ENCODE assay signal across 9 cellular contexts in genomic region chr5:77629553-77630245, GRCh38. TPM values are rescaled to one million over a fixed set of nuclear protein-coding genes. Genes with fewer than 3 reads are reported as not detected.
DNase-seq lines count a peak whose midpoint lies in the region; ATAC-seq and TF ChIP-seq lines count a peak whose summit lies in the region.
"Had no signal": no experiment of that assay in that cellular context is flagged by ENCODE, and none has a peak within 500 bp of the region (broad histone marks: within the 10 kb centered on the region; RNA-seq: fewer than 3 reads in every experiment).

No MANE protein-coding gene starts in this region.

- peaks cover 11% of the 10 kb centered on the region; the same call in 1 of the 2 replicates for H3K27me3 ChIP-seq in MM.1S (replicated peaks; ENCODE audit: insufficient read depth, low read length)
- peaks cover 55% of the 10 kb centered on the region for H3K27me3 ChIP-seq in trophoblast cell (ENCODE audit: insufficient read depth, low read length)

- no peaks in the 10 kb centered on the region for H3F3A ChIP-seq in MM.1S (ENCODE audit: insufficient read depth, low read length)

- H3K27ac Mint-ChIP-seq in brain = no peak overlapping the region

- TF ChIP-seq CTCF in GM12864 (IDR thresholded peaks at IDR 0.05; ENCODE audit: low read depth, low read length, missing control alignments) (no peak), MM.1S (IDR thresholded peaks at IDR 0.05; ENCODE audit: low read length) (no peak), brain (conservative IDR thresholded peaks at IDR 0.05) (no peak)

- no peak for ATAC-seq in left lobe of liver

- no peak overlapping the region for H2BK120ac ChIP-seq in trophoblast cell (ENCODE audit: insufficient read depth, low read length, poor library complexity)

- H4K12ac ChIP-seq in trophoblast cell (ENCODE audit: low read depth, low read length) = no peak overlapping the region

- no peak overlapping the region for H4K8ac ChIP-seq in trophoblast cell (ENCODE audit: low read depth, low read length)

- H3K4ac ChIP-seq in trophoblast cell (ENCODE audit: low read depth, low read length) = no peak overlapping the region

- DNase-seq in GM12864 (ENCODE audit: low read depth) = no peak
- no peak for DNase-seq in MM.1S
- DNase-seq in trophoblast cell = peak in 1 of 2 donors; percentile 28
- DNase-seq in cerebellum (ENCODE audit: low spot score) = no peak
- no peak for DNase-seq in hypothalamus (lab: John Stamatoyannopoulos, UW)
- DNase-seq in left lobe of liver (ENCODE audit: low spot score) = no peak
- no peak for DNase-seq in NCI-H1694 treated with DMSO at 0.1 percent for 48 hours (lab: John Stamatoyannopoulos, UW)

- peak overlapping the region; percentile 78 for H3K4me3 ChIP-seq in GM12864 (ENCODE audit: low read depth, low read length)
- peak overlapping the region; percentile 45; the same call in 1 of the 2 replicates for H3K4me3 ChIP-seq in MM.1S (ENCODE audit: low read length)
- peak overlapping the region; percentile 39 for H3K4me3 ChIP-seq in trophoblast cell (ENCODE audit: low read depth, low read length)

- no peak overlapping the region for H3K14ac ChIP-seq in trophoblast cell (ENCODE audit: low read length)

- peaks cover 96% of the 10 kb centered on the region for H3K27me3 Mint-ChIP-seq in brain

- no peaks in the 10 kb centered on the region for H3K9me3 ChIP-seq in MM.1S (replicated peaks; ENCODE audit: insufficient read depth, low read length)
- peaks cover 12% of the 10 kb centered on the region for H3K9me3 ChIP-seq in trophoblast cell (ENCODE audit: insufficient read depth, low read depth, low read length)

- H3K79me2 ChIP-seq in MM.1S (ENCODE audit: low read length) = no peaks in the 10 kb centered on the region
- H3K79me2 ChIP-seq in trophoblast cell (ENCODE audit: control insufficient read depth, insufficient read depth, low read length, poor library complexity) = no peaks in the 10 kb centered on the region

- WGBS in trophoblast cell (ENCODE audit: extremely low coverage, insufficient coverage, insufficient read length) = no CpG with 5 or more reads among the region's 73 CpGs

- H3K79me1 ChIP-seq in trophoblast cell (ENCODE audit: low read length) = no peaks in the 10 kb centered on the region

- H3K4me1 ChIP-seq in MM.1S (ENCODE audit: low read length) = no peaks in the 10 kb centered on the region
- H3K4me1 ChIP-seq in trophoblast cell (ENCODE audit: control insufficient read depth in 1 of 2, insufficient read depth in 2 of 2, low read length in 2 of 2) = peaks cover 11 to 12% of the 10 kb centered on the region in 2 experiments

- H3K9me3 Mint-ChIP-seq in brain = peaks cover 0 to 14% (median 3%) of the 10 kb centered on the region in 5 experiments

- no peak overlapping the region for H2AK5ac ChIP-seq in trophoblast cell (ENCODE audit: low read length)

- no peaks in the 10 kb centered on the region for H3K9me2 ChIP-seq in MM.1S (replicated peaks; ENCODE audit: insufficient read depth, low read length)

- H3K27ac ChIP-seq in MM.1S (ENCODE audit: low read length) (no peak overlapping the region), trophoblast cell (ENCODE audit: low read depth, low read length) (no peak overlapping the region)

- no peak overlapping the region for H3K18ac ChIP-seq in trophoblast cell (ENCODE audit: low read length)

- H3K36me3 ChIP-seq in MM.1S (replicated peaks; ENCODE audit: insufficient read depth, low read length) = no peaks in the 10 kb centered on the region
- H3K36me3 ChIP-seq in trophoblast cell (ENCODE audit: control insufficient read depth in 1 of 2, insufficient read depth in 2 of 2, low read length in 2 of 2) = no peaks in the 10 kb centered on the region

- H2BK5ac ChIP-seq in trophoblast cell (ENCODE audit: low read depth, low read length, poor library complexity) = no peak overlapping the region

- peak overlapping the region; percentile 81 to 85 (median 82) for H3K4me3 Mint-ChIP-seq in brain

- H3K4me1 Mint-ChIP-seq in brain = peaks cover 24% of the 10 kb centered on the region

- no peak overlapping the region for H3K23ac ChIP-seq in trophoblast cell (ENCODE audit: low read length)

- H2BK12ac ChIP-seq in trophoblast cell (ENCODE audit: low read length) = no peak overlapping the region

- no peak overlapping the region for H4K91ac ChIP-seq in trophoblast cell (ENCODE audit: low read depth, low read length)

- H3K9ac ChIP-seq in MM.1S (ENCODE audit: low read length) = no peak overlapping the region
- no peak overlapping the region for H3K9ac ChIP-seq in trophoblast cell (ENCODE audit: low read length)

- 0 out of 2 replicates have a peak overlapping the region, but pooled peaks have one; percentile 22 for H3K4me2 ChIP-seq in MM.1S (ENCODE audit: low read depth, low read length)
- peak overlapping the region; percentile 65 for H3K4me2 ChIP-seq in trophoblast cell (ENCODE audit: low read length)

- no peaks in the 10 kb centered on the region for H3K36me3 Mint-ChIP-seq in brain

- H2AFZ ChIP-seq in MM.1S (ENCODE audit: low read length) (peak overlapping the region; percentile 61), trophoblast cell (ENCODE audit: insufficient read depth, low read length, poor library complexity) (peak overlapping the region; percentile 23)

- H4K20me1 ChIP-seq in MM.1S (ENCODE audit: insufficient read depth, low read length) = no peaks in the 10 kb centered on the region

RNA-seq across cellular contexts. Expression of gene OTP, which starts 8.8 kb away (rescaled TPM):
- 9.6 TPM for polyA plus RNA-seq in brain (ENCODE audit: insufficient read depth, low read depth, low replicate concordance)
- polyA plus RNA-seq in trophoblast cell (2013) = 0.03 TPM in 2 replicates
- total RNA-seq in cerebellum (0.27 TPM), left lobe of liver (not detected)
- total RNA-seq: T-helper 2 cell treated with Interferon-gamma antibody and Interleukin-4, amounts not matched to agents 100 ng/mL and 5 ng/mL, for 36 hours had no signal
